8 cellular contexts compared by ENCODE assay signal in the genomic region with DNA sequence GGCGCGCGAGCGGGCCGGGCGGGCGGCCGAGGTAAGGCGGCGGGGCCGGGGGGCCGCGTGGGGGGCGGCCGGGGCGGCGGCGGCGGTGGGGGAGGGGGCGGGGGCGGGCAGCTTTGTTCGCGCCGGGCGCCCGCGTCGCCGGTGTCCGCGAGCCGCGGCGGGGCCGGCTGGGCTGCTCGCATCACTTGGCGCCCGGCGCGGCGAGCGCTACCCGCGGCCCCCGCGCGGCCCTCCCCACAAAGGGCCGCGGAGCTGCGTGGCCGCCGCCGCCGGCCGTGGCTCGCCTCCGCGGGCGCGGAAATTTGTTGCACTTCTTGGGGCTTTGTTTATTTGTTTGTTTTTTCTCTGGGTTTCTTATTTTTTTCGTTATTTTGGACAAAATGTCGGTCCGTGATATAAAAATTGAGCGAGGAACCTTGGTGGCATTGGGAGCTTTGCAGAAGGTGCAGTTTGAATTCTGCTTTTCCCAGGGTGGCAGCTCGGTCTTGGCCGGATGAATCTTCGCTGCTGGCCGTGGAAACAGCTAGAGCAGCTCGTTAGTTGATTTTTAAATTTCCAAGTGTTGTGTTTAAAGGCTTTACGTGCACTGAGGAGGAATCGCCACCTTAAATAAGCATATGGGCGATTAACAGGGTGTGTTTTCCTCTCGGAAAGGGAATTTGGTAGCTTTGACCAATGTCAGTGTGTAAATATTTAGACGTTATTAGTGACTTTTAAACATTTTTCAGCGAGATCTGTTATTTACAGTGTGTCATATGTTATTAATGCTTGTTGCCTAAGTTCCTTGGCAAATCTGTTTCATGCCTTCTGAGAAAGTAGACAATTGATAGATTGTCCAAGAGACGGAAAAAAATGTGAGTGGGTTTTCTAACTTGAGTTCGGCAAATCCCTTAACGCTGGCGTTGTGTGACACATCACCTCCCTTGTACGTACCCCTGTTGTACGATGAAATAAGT. TPM values are rescaled to one million over a fixed set of nuclear protein-coding genes. Genes with fewer than 3 reads are reported as not detected.
DNase-seq lines count a peak whose midpoint lies in the region; ATAC-seq and TF ChIP-seq lines count a peak whose summit lies in the region.

No MANE protein-coding gene starts in this region.

- no peaks in the 10 kb centered on the region for H3K9me3 ChIP-seq in tibial nerve

- H3K4me3 ChIP-seq in NB4 (ENCODE audit: low read depth, low read length) (peak overlapping the region; percentile 84), tibial nerve (peak overlapping the region; percentile 66 to 83 (median 74))

- H3K9me3 Mint-ChIP-seq in activated CD8-positive, alpha-beta memory T cell treated with anti-CD3 and anti-CD28 coated beads, Interleukin-2, amount 10 ng/mL, durations not matched to agents 7 days and 5 days (ENCODE audit: low read depth), result no peaks in the 10 kb centered on the region
- peaks cover 0 to 1% (median 0%) of the 10 kb centered on the region in 7 donors for H3K9me3 Mint-ChIP-seq in naive B cell

- H3K27ac Mint-ChIP-seq in activated CD8-positive, alpha-beta memory T cell treated with anti-CD3 and anti-CD28 coated beads, Interleukin-2, amount 10 ng/mL, durations not matched to agents 7 days and 5 days, result peak overlapping the region; percentile 96
- peak overlapping the region; percentile 90 to 97 (median 94) for H3K27ac Mint-ChIP-seq in naive B cell

- H3K27ac ChIP-seq in tibial nerve, result peak overlapping the region; percentile 63 to 94 (median 93)

- H3K36me3 ChIP-seq in tibial nerve, result no peaks in the 10 kb centered on the region

- peaks cover 42% of the 10 kb centered on the region for H3K4me1 Mint-ChIP-seq in activated CD8-positive, alpha-beta memory T cell treated with anti-CD3 and anti-CD28 coated beads, Interleukin-2, amount 10 ng/mL, durations not matched to agents 7 days and 5 days
- H3K4me1 Mint-ChIP-seq in naive B cell, result peaks cover 25 to 29% (median 26%) of the 10 kb centered on the region in 3 donors

- H3K4me3 Mint-ChIP-seq in activated CD8-positive, alpha-beta memory T cell treated with anti-CD3 and anti-CD28 coated beads, Interleukin-2, amount 10 ng/mL, durations not matched to agents 7 days and 5 days, result peak overlapping the region; percentile 95
- H3K4me3 Mint-ChIP-seq in naive B cell, result peak overlapping the region; percentile 94 to 99 (median 98)

- ATAC-seq in GM19397 (IDR thresholded peaks at IDR 0.05; ENCODE audit: unreplicated experiment) (peak; percentile 13), naive B cell (ENCODE audit: low read depth in 2 of 2) (peak; percentile 10 to 17), GM21360 (IDR thresholded peaks at IDR 0.05; ENCODE audit: unreplicated experiment) (no peak)
- peak; percentile 27 for ATAC-seq in activated CD8-positive, alpha-beta memory T cell treated with anti-CD3 and anti-CD28 coated beads, Interleukin-2, amount 10 ng/mL, durations not matched to agents 7 days and 5 days

- peaks cover 10% of the 10 kb centered on the region for H3K36me3 Mint-ChIP-seq in activated CD8-positive, alpha-beta memory T cell treated with anti-CD3 and anti-CD28 coated beads, Interleukin-2, amount 10 ng/mL, durations not matched to agents 7 days and 5 days
- H3K36me3 Mint-ChIP-seq in naive B cell, result no peaks in the 10 kb centered on the region

- H3K27me3 Mint-ChIP-seq in activated CD8-positive, alpha-beta memory T cell treated with anti-CD3 and anti-CD28 coated beads, Interleukin-2, amount 10 ng/mL, durations not matched to agents 7 days and 5 days, result peaks cover 24% of the 10 kb centered on the region
- H3K27me3 Mint-ChIP-seq in naive B cell, result no peaks in the 10 kb centered on the region

- CTCF ChIA-PET in activated CD8-positive, alpha-beta memory T cell treated with anti-CD3 and anti-CD28 coated beads, Interleukin-2, amount 10 ng/mL, durations not matched to agents 7 days and 5 days (lab: Charles Lee), result interaction anchor here (0.8 to 3.4 kb wide), 15 partner anchors 8 to 856 kb away, joined by 3 to 21 read pairs (median 6); no protein-coding TSS in a partner anchor

- TF ChIP-seq POLR2A in NB4 (IDR thresholded peaks at IDR 0.05; ENCODE audit: extremely low read depth, insufficient read length) (no peak), tibial nerve (IDR thresholded peaks at IDR 0.05) (no peak)

- 0 to 1% methylated on average over 78 to 79 of the region's 81 CpGs for WGBS in tibial nerve, 2 donors

- H3K27me3 ChIP-seq in tibial nerve, result no peaks in the 10 kb centered on the region

- no peak for TF ChIP-seq CTCF in NB4 (IDR thresholded peaks at IDR 0.05; ENCODE audit: low read depth, low read length)
- TF ChIP-seq CTCF in tibial nerve (IDR thresholded peaks at IDR 0.05), result no peak

- H3K4me1 ChIP-seq in tibial nerve, result peaks cover 0 to 47% (median 19%) of the 10 kb centered on the region in 4 donors

- DNase-seq in CD1c-positive myeloid dendritic cell (ENCODE audit: extremely low spot score), result peak; percentile 41
- DNase-seq in NB4 (ENCODE audit: low read depth), result peak; percentile 60
- peak; percentile 43 for DNase-seq in activated CD8-positive, alpha-beta memory T cell treated with anti-CD3 and anti-CD28 coated beads, Interleukin-2, amount 10 ng/mL, durations not matched to agents 7 days and 5 days
- peak; percentile 8 for DNase-seq in fibroblast of gingiva (ENCODE audit: low read depth)
- DNase-seq in naive B cell, result peak; percentile 26
- DNase-seq in tibial nerve (ENCODE audit: low spot score in 2 of 2), result no peak

- TF ChIP-seq EP300 in tibial nerve (IDR thresholded peaks at IDR 0.05), result no peak

RNA-seq across cellular contexts. Expression of a gene that starts 0.8 kb away (rescaled TPM):
- 10 to 100 TPM; 35.0 to 49.6 TPM for total RNA-seq in activated CD8-positive, alpha-beta memory T cell treated with anti-CD3 and anti-CD28 coated beads, Interleukin-2, amount 10 ng/mL, durations not matched to agents 7 days and 5 days
- 10 to 100 TPM; 40.9 to 82.5 (median 55.0) TPM for polyA plus RNA-seq in naive B cell (ENCODE audit: low read depth in 6 of 6)
- total RNA-seq in tibial nerve, result 100 to 1,000 TPM in 2 of 4 donors, 10 to 100 TPM in 2; 55.5 to 131 (median 99.0) TPM

Comparison
In these comparisons a context has a peak if more than half of its experiments do, and no peak if none do; other contexts are left out.
1. DNase-seq: peak in CD1c-positive myeloid dendritic cell (single experiment), NB4 (single experiment), activated CD8-positive, alpha-beta memory T cell treated with anti-CD3 and anti-CD28 coated beads, Interleukin-2, amount 10 ng/mL, durations not matched to agents 7 days and 5 days (single experiment), fibroblast of gingiva (single experiment) and naive B cell (single experiment); none in tibial nerve (0 of 2).